Comparison of ENCODE assay signal across 14 cellular contexts in genomic region chr10:75020168-75020567, GRCh38.
"Had no signal": no experiment of that assay in that cellular context is flagged by ENCODE, and none has a peak within 500 bp of the region (broad histone marks: within the 10 kb centered on the region; RNA-seq: fewer than 3 reads in every experiment).

No MANE protein-coding gene starts in this region.

- H3K9me3 ChIP-seq: adrenal gland, breast epithelium had no signal

- H3K27me3 Mint-ChIP-seq: activated CD4-positive, alpha-beta memory T cell treated with anti-CD3 and anti-CD28 coated beads, Interleukin-2, amount 10 ng/mL, durations not matched to agents 7 days and 5 days; activated CD4-positive, alpha-beta T cell treated with anti-CD3 and anti-CD28 coated beads for 36 hours; activated naive CD8-positive, alpha-beta T cell treated with anti-CD3 and anti-CD28 coated beads, Interleukin-2, amount 10 ng/mL, durations not matched to agents 7 days and 5 days; T-cell had no signal

- H3K36me3 ChIP-seq: breast epithelium had no signal

- H3K4me3 Mint-ChIP-seq: activated CD4-positive, alpha-beta memory T cell treated with anti-CD3 and anti-CD28 coated beads, Interleukin-2, amount 10 ng/mL, durations not matched to agents 7 days and 5 days; activated CD4-positive, alpha-beta T cell treated with anti-CD3 and anti-CD28 coated beads for 36 hours; activated naive CD8-positive, alpha-beta T cell treated with anti-CD3 and anti-CD28 coated beads, Interleukin-2, amount 10 ng/mL, durations not matched to agents 7 days and 5 days; T-cell had no signal

- DNase-seq: activated CD4-positive, alpha-beta memory T cell treated with anti-CD3 and anti-CD28 coated beads, Interleukin-2, amount 10 ng/mL, durations not matched to agents 7 days and 5 days; activated CD4-positive, alpha-beta T cell treated with anti-CD3 and anti-CD28 coated beads for 36 hours; activated CD4-positive, alpha-beta T cell treated with anti-CD3 and anti-CD28 coated beads, Interleukin-2, amount 50 U/mL, for 1 hour; activated naive CD4-positive, alpha-beta T cell treated with anti-CD3 and anti-CD28 coated beads, Interleukin-2, amount 50 U/mL, for 16 hours; activated naive CD8-positive, alpha-beta T cell treated with anti-CD3 and anti-CD28 coated beads, Interleukin-2, amount 10 ng/mL, durations not matched to agents 7 days and 5 days; activated T-cell treated with anti-CD3 and anti-CD28 coated beads for 4 hours; adrenal gland; Karpas-422; NCI-H187; SIG-M5; T-cell; T-helper 2 cell; WERI-Rb-1 had no signal

- H3K4me1 ChIP-seq: breast epithelium had no signal

- H3K27ac ChIP-seq: adrenal gland, breast epithelium, WERI-Rb-1 had no signal

- H3K27ac Mint-ChIP-seq: activated CD4-positive, alpha-beta memory T cell treated with anti-CD3 and anti-CD28 coated beads, Interleukin-2, amount 10 ng/mL, durations not matched to agents 7 days and 5 days; activated CD4-positive, alpha-beta T cell treated with anti-CD3 and anti-CD28 coated beads for 36 hours; activated naive CD8-positive, alpha-beta T cell treated with anti-CD3 and anti-CD28 coated beads, Interleukin-2, amount 10 ng/mL, durations not matched to agents 7 days and 5 days had no signal

- H3K4me3 ChIP-seq: adrenal gland, breast epithelium had no signal

- H3K9me3 Mint-ChIP-seq: activated CD4-positive, alpha-beta memory T cell treated with anti-CD3 and anti-CD28 coated beads, Interleukin-2, amount 10 ng/mL, durations not matched to agents 7 days and 5 days; activated naive CD8-positive, alpha-beta T cell treated with anti-CD3 and anti-CD28 coated beads, Interleukin-2, amount 10 ng/mL, durations not matched to agents 7 days and 5 days; T-cell had no signal

- ATAC-seq: activated CD4-positive, alpha-beta T cell treated with anti-CD3 and anti-CD28 coated beads for 36 hours had no signal

- H3K27me3 ChIP-seq: adrenal gland, breast epithelium had no signal
